Comparison of ENCODE assay signal across 8 cellular contexts in the genomic region with DNA sequence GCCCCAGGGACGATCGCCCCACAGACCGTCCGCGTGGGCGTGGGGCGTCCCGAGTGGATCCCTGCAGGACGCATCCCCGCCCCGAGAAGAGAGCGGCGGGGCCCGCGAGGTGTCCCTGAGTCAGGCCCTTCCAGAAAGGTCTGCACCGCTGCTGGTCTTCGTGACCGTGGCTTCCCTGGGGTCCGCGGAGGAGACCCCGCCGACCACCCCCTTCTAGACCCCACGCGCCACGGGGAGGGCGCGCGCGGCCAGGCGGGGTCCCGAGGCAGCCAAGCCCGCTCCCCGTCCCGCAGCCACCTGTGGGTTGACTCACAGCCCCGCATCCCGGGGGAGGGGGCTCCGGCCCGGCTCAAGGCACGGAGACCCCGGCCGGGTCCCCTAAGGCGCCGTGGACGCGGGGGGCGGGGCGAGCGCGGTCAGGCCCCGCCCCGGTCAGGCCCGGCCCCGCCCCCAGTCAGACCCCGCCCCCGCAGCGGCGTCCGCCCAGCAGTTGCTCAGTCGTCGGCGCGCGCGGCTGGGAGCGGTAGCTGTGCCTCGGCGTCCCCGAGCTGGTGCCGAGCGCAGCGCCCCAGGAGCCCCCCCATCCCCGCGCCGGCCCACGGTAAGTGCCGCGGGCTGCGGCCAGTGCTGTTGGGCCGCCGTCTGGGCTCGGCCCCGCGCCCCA. TPM values are rescaled to one million over a fixed set of nuclear protein-coding genes. Genes with fewer than 3 reads are reported as not detected.
DNase-seq lines count a peak whose midpoint lies in the region; ATAC-seq and TF ChIP-seq lines count a peak whose summit lies in the region.

A gene with protein sequence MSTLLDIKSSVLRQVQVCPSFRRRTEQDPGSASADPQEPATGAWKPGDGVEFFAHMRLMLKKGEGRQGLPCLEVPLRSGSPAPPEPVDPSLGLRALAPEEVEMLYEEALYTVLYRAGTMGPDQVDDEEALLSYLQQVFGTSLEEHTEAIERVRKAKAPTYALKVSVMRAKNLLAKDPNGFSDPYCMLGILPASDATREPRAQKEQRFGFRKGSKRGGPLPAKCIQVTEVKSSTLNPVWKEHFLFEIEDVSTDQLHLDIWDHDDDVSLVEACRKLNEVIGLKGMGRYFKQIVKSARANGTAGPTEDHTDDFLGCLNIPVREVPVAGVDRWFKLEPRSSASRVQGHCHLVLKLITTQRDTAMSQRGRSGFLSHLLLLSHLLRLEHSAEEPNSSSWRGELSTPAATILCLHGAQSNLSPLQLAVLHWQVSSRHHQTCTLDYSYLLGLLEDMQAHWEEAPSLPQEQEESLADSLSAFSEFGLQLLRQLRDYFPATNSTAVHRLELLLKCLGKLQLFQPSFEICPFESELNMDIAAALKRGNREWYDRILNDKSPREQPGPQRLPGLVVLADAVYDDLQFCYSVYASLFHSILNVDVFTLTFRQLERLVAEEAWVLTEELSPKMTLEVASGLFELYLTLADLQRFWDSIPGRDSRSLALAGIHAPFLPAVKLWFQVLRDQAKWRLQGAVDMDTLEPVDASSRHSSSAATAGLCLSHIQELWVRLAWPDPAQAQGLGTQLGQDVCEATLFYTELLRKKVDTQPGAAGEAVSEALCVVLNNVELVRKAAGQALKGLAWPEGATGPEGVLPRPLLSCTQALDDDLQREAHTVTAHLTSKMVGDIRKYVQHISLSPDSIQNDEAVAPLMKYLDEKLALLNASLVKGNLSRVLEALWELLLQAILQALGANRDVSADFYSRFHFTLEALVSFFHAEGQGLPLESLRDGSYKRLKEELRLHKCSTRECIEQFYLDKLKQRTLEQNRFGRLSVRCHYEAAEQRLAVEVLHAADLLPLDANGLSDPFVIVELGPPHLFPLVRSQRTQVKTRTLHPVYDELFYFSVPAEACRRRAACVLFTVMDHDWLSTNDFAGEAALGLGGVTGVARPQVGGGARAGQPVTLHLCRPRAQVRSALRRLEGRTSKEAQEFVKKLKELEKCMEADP (plus strand): TSS at position 497 of the 664 bp plus-strand sequence. CDS start 4,905 bp downstream, outside the sequence.

- H3K27ac Mint-ChIP-seq in brain, result peak within 1 kb of the TSS in 2 of 5 experiments; percentile 49 to 63

- H3K9me3 Mint-ChIP-seq in brain, result no peaks in the 10 kb centered on the region

- no peaks in the 10 kb centered on the region for H3K36me3 ChIP-seq in SK-N-MC (ENCODE audit: insufficient read depth, low read length)

- no peaks in the 10 kb centered on the region for H3K36me3 Mint-ChIP-seq in brain

- TF ChIP-seq CTCF in GM10266 (IDR thresholded peaks at IDR 0.05; ENCODE audit: control insufficient read depth, insufficient read depth, low read depth, missing control alignments) (no peak), brain (conservative IDR thresholded peaks at IDR 0.05) (no peak)

- H3K4me1 Mint-ChIP-seq in brain, result peaks cover 41% of the 10 kb centered on the region

- H3K27ac ChIP-seq in SK-N-MC, result no peak within 1 kb of the TSS

- H3K9ac ChIP-seq in SK-N-MC (ENCODE audit: insufficient read length), result no peak within 1 kb of the TSS

- no peak for ATAC-seq in HG03095 (IDR thresholded peaks at IDR 0.05; ENCODE audit: unreplicated experiment)
- no peak for ATAC-seq in GM21576 (IDR thresholded peaks at IDR 0.05; ENCODE audit: unreplicated experiment)
- ATAC-seq in HG03432 (IDR thresholded peaks at IDR 0.05; ENCODE audit: unreplicated experiment), result no peak

- H3K4me3 ChIP-seq in SK-N-MC, result peak within 1 kb of the TSS; percentile 74

- H3K4me3 Mint-ChIP-seq in brain, result peak within 1 kb of the TSS; percentile 71 to 80 (median 79)

- H3K9me3 ChIP-seq in SK-N-MC (ENCODE audit: low read depth, low read length), result no peaks in the 10 kb centered on the region

- H3K27me3 Mint-ChIP-seq in brain, result peaks cover 50% of the 10 kb centered on the region

- peak; percentile 89 for DNase-seq in GM10266 (ENCODE audit: extremely low spot score)
- no peak for DNase-seq in SK-N-MC (ENCODE audit: low read depth, low spot score)
- DNase-seq in left kidney (ENCODE audit: low read depth, low spot score), result peak; percentile 69
- DNase-seq in stimulated activated naive CD4-positive, alpha-beta T cell treated with Interleukin-2 at 50 U/mL for 16 hours (lab: John Stamatoyannopoulos, UW), result peak; percentile 27

RNA-seq across cellular contexts. Expression of the gene that starts here (rescaled TPM):
- polyA plus RNA-seq in brain (ENCODE audit: insufficient read depth, low read depth, low replicate concordance), result 42.8 TPM
